ENCODE assay signal across 1 cellular context in genomic region chr22:42856865-42857704, GRCh38.
TF ChIP-seq lines count a peak whose summit lies in the region.

Gene ARFGAP3, minus strand, starts transcription at chr22:42857273. Its CDS starts 91 bp downstream, at chr22:42857182.

TF ChIP-seq in A549, 52 proteins besides CTCF, POLR2A, EP300 and RAD21 (continued from another document):
- TF ChIP-seq, protein P1, sequence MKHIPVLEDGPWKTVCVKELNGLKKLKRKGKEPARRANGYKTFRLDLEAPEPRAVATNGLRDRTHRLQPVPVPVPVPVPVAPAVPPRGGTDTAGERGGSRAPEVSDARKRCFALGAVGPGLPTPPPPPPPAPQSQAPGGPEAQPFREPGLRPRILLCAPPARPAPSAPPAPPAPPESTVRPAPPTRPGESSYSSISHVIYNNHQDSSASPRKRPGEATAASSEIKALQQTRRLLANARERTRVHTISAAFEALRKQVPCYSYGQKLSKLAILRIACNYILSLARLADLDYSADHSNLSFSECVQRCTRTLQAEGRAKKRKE (CRISPR knock-in tag; IDR thresholded peaks at IDR 0.05; ENCODE audit: low read depth), result 0 out of 2 replicates have a peak, but pooled peaks have one; percentile 66
- TF ChIP-seq EHF (CRISPR knock-in tag; IDR thresholded peaks at IDR 0.05) (peak; percentile 72), ZFP36 (IDR thresholded peaks at IDR 0.05; ENCODE audit: borderline replicate concordance, partially characterized antibody) (no peak), KDM5A (IDR thresholded peaks at IDR 0.05) (no peak), JUNB (IDR thresholded peaks at IDR 0.05) (no peak), NFE2L2 (conservative IDR thresholded peaks at IDR 0.05; ENCODE audit: low read length) (no peak), GATA3 (IDR thresholded peaks at IDR 0.05; ENCODE audit: borderline replicate concordance) (no peak), CHD4 (IDR thresholded peaks at IDR 0.05; ENCODE audit: borderline replicate concordance) (no peak), TFCP2L1 (CRISPR knock-in tag; IDR thresholded peaks at IDR 0.05) (no peak), HEYL (CRISPR knock-in tag; IDR thresholded peaks at IDR 0.05) (no peak), CBX8 (IDR thresholded peaks at IDR 0.05) (no peak), ZC3H11A (IDR thresholded peaks at IDR 0.05) (no peak), E2F6 (IDR thresholded peaks at IDR 0.05; ENCODE audit: borderline replicate concordance, low read depth) (peak; percentile 100), HOXB13 (CRISPR knock-in tag; IDR thresholded peaks at IDR 0.05; ENCODE audit: low read depth) (peak; percentile 80), KDM1A (IDR thresholded peaks at IDR 0.05; ENCODE audit: low read depth) (no peak), CBX2 (IDR thresholded peaks at IDR 0.05; ENCODE audit: borderline replicate concordance, low read depth) (no peak), HOXB5 (CRISPR knock-in tag; IDR thresholded peaks at IDR 0.05) (no peak), SMC3 (IDR thresholded peaks at IDR 0.05) (no peak), HOXA7 (CRISPR knock-in tag; IDR thresholded peaks at IDR 0.05) (no peak), RNF2 (IDR thresholded peaks at IDR 0.05; ENCODE audit: borderline replicate concordance, low read depth) (0 out of 2 replicates have a peak, but pooled peaks have one; percentile 86), ZNF302 (CRISPR knock-in tag; IDR thresholded peaks at IDR 0.05) (no peak), CEBPB (IDR thresholded peaks at IDR 0.05) (no peak), ESRRA (IDR thresholded peaks at IDR 0.05; ENCODE audit: borderline replicate concordance, low read length) (no peak), HDAC2 (IDR thresholded peaks at IDR 0.05) (no peak), MAFK (IDR thresholded peaks at IDR 0.05; ENCODE audit: partially characterized antibody) (no peak), JUN (IDR thresholded peaks at IDR 0.05) (peak; percentile 58 to 61; a peak in 3 of 5 replicates), FOSB (CRISPR knock-in tag; IDR thresholded peaks at IDR 0.05) (no peak)
- TF ChIP-seq, protein P2, sequence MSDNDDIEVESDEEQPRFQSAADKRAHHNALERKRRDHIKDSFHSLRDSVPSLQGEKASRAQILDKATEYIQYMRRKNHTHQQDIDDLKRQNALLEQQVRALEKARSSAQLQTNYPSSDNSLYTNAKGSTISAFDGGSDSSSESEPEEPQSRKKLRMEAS (IDR thresholded peaks at IDR 0.05), result peak; percentile 99
- TF ChIP-seq, protein P3, sequence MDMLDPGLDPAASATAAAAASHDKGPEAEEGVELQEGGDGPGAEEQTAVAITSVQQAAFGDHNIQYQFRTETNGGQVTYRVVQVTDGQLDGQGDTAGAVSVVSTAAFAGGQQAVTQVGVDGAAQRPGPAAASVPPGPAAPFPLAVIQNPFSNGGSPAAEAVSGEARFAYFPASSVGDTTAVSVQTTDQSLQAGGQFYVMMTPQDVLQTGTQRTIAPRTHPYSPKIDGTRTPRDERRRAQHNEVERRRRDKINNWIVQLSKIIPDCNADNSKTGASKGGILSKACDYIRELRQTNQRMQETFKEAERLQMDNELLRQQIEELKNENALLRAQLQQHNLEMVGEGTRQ (IDR thresholded peaks at IDR 0.05), result no peak
- TF ChIP-seq, protein P4, sequence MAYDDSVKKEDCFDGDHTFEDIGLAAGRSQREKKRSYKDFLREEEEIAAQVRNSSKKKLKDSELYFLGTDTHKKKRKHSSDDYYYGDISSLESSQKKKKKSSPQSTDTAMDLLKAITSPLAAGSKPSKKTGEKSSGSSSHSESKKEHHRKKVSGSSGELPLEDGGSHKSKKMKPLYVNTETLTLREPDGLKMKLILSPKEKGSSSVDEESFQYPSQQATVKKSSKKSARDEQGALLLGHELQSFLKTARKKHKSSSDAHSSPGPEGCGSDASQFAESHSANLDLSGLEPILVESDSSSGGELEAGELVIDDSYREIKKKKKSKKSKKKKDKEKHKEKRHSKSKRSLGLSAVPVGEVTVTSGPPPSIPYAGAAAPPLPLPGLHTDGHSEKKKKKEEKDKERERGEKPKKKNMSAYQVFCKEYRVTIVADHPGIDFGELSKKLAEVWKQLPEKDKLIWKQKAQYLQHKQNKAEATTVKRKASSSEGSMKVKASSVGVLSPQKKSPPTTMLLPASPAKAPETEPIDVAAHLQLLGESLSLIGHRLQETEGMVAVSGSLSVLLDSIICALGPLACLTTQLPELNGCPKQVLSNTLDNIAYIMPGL (CRISPR knock-in tag; IDR thresholded peaks at IDR 0.05; ENCODE audit: borderline replicate concordance), result no peak
- TF ChIP-seq, protein P5, sequence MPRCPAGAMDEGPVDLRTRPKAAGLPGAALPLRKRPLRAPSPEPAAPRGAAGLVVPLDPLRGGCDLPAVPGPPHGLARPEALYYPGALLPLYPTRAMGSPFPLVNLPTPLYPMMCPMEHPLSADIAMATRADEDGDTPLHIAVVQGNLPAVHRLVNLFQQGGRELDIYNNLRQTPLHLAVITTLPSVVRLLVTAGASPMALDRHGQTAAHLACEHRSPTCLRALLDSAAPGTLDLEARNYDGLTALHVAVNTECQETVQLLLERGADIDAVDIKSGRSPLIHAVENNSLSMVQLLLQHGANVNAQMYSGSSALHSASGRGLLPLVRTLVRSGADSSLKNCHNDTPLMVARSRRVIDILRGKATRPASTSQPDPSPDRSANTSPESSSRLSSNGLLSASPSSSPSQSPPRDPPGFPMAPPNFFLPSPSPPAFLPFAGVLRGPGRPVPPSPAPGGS (IDR thresholded peaks at IDR 0.05), result no peak
- TF ChIP-seq, protein P6, sequence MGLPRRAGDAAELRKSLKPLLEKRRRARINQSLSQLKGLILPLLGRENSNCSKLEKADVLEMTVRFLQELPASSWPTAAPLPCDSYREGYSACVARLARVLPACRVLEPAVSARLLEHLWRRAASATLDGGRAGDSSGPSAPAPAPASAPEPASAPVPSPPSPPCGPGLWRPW (IDR thresholded peaks at IDR 0.05), result no peak
